In genomic region chr15:60130398-60130797, GRCh38 we compare ENCODE assay signal across 28 cellular contexts.
"Had no signal": no experiment of that assay in that cellular context is flagged by ENCODE, and none has a peak within 500 bp of the region (broad histone marks: within the 10 kb centered on the region; RNA-seq: fewer than 3 reads in every experiment).

No MANE protein-coding gene starts in this region.

- H3K27me3 Mint-ChIP-seq: activated naive CD4-positive, alpha-beta T cell treated with anti-CD3 and anti-CD28 coated beads, Interleukin-2, amount 50 U/mL, for 24 hours had no signal

- ATAC-seq: activated T-cell treated with anti-CD3 and anti-CD28 coated beads, Interleukin-2, amount 50 U/mL, for 72 hours; body of pancreas; T-cell had no signal

- H3K4me3 ChIP-seq: body of pancreas, coronary artery, PC-9, SK-N-MC had no signal

- H3K36me3 Mint-ChIP-seq: activated naive CD4-positive, alpha-beta T cell treated with anti-CD3 and anti-CD28 coated beads, Interleukin-2, amount 50 U/mL, for 24 hours; T-cell had no signal

- FAIRE-seq: bronchial epithelial cell, TTC549 had no signal

- H3K9me3 ChIP-seq: body of pancreas had no signal

- H3K4me2 ChIP-seq: PC-9 had no signal

- H3K27ac Mint-ChIP-seq: activated B cell treated with CpG ODN at 0.5 μM for 24 hours; activated CD4-positive, alpha-beta memory T cell treated with anti-CD3 and anti-CD28 coated beads, Interleukin-2, amount 10 ng/mL, durations not matched to agents 7 days and 5 days; activated CD4-positive, alpha-beta T cell treated with anti-CD3 and anti-CD28 coated beads, Interleukin-2, amount 10 ng/mL, durations not matched to agents 7 days and 5 days; activated naive CD4-positive, alpha-beta T cell treated with anti-CD3 and anti-CD28 coated beads, Interleukin-2, amount 50 U/mL, for 24 hours; activated T-cell treated with anti-CD3 and anti-CD28 coated beads, Interleukin-2, amount 50 U/mL, for 72 hours; T-cell had no signal

- H3K9me3 Mint-ChIP-seq: activated B cell treated with CpG ODN at 0.5 μM for 24 hours; activated CD4-positive, alpha-beta memory T cell treated with anti-CD3 and anti-CD28 coated beads, Interleukin-2, amount 10 ng/mL, durations not matched to agents 7 days and 5 days; activated CD4-positive, alpha-beta T cell treated with anti-CD3 and anti-CD28 coated beads, Interleukin-2, amount 10 ng/mL, durations not matched to agents 7 days and 5 days; activated naive CD4-positive, alpha-beta T cell treated with anti-CD3 and anti-CD28 coated beads, Interleukin-2, amount 50 U/mL, for 24 hours; activated T-cell treated with anti-CD3 and anti-CD28 coated beads, Interleukin-2, amount 50 U/mL, for 72 hours; T-cell had no signal

- H3K4me3 Mint-ChIP-seq: activated B cell treated with CpG ODN at 0.5 μM for 24 hours; activated CD4-positive, alpha-beta memory T cell treated with anti-CD3 and anti-CD28 coated beads, Interleukin-2, amount 10 ng/mL, durations not matched to agents 7 days and 5 days; activated CD4-positive, alpha-beta T cell treated with anti-CD3 and anti-CD28 coated beads, Interleukin-2, amount 10 ng/mL, durations not matched to agents 7 days and 5 days; activated naive CD4-positive, alpha-beta T cell treated with anti-CD3 and anti-CD28 coated beads, Interleukin-2, amount 50 U/mL, for 24 hours; activated T-cell treated with anti-CD3 and anti-CD28 coated beads, Interleukin-2, amount 50 U/mL, for 72 hours; T-cell had no signal

- DNase-seq: activated B cell treated with CpG ODN at 0.5 μM for 24 hours; activated CD4-positive, alpha-beta memory T cell treated with anti-CD3 and anti-CD28 coated beads, Interleukin-2, amount 10 ng/mL, durations not matched to agents 7 days and 5 days; activated CD4-positive, alpha-beta T cell treated with anti-CD3 and anti-CD28 coated beads for 1 hour; activated CD4-positive, alpha-beta T cell treated with anti-CD3 and anti-CD28 coated beads, Interleukin-2, amount 10 ng/mL, durations not matched to agents 7 days and 5 days; activated T-cell treated with anti-CD3 and anti-CD28 coated beads, Interleukin-2, amount 50 U/mL, for 72 hours; aorta; body of pancreas; central memory CD4-positive, alpha-beta T cell; Kasumi-1; NCI-H1092; NCI-H1417; NCI-H1930; NCI-H2171; NCI-H2227 treated with DMSO at 0.1 percent for 48 hours; NCI-H510A; NCI-H526 treated with DMSO at 0.1 percent for 48 hours; NCI-H82; NK-92 treated with Interleukin-12 subunit alpha and Interleukin-12 subunit beta, amount 100 ng/mL, for 24 hours; PC-9; SHP77 treated with DMSO at 0.1 percent for 48 hours; T-cell; T-helper 2 cell; T1000 had no signal

- H2AFZ ChIP-seq: PC-9 had no signal

- H3K27ac ChIP-seq: body of pancreas, coronary artery, PC-9, SK-N-MC had no signal
